20 cellular contexts compared by ENCODE assay signal in genomic region chr19:33383722-33384292, GRCh38. TPM values are rescaled to one million over a fixed set of nuclear protein-coding genes. Genes with fewer than 3 reads are reported as not detected.
DNase-seq lines count a peak whose midpoint lies in the region; ATAC-seq, FAIRE-seq and TF ChIP-seq lines count a peak whose summit lies in the region.
"Had no signal": no experiment of that assay in that cellular context is flagged by ENCODE, and none has a peak within 500 bp of the region (broad histone marks: within the 10 kb centered on the region; RNA-seq: fewer than 3 reads in every experiment).

No MANE protein-coding gene starts in this region.

- no peak for TF ChIP-seq EP300 in A549 (IDR thresholded peaks at IDR 0.05)

- TF ChIP-seq RAD21 in A549 (conservative IDR thresholded peaks at IDR 0.05 in 1 of 2, IDR thresholded peaks at IDR 0.05 in 1 of 2) = no peak

- no peaks in the 10 kb centered on the region for H3K9me3 ChIP-seq in A549

- no peak for ATAC-seq in activated T-cell treated with anti-CD3 and anti-CD28 coated beads, Interleukin-2, amount 50 U/mL, for 4 hours
- no peak for ATAC-seq in A549
- ATAC-seq in WTC11 = no peak
- ATAC-seq in HG02623 (IDR thresholded peaks at IDR 0.05; ENCODE audit: unreplicated experiment) = no peak
- no peak for ATAC-seq in omental fat pad (ENCODE audit: low FRiP score)

- H3K27me3 Mint-ChIP-seq in activated T-cell treated with anti-CD3 and anti-CD28 coated beads, Interleukin-2, amount 50 U/mL, for 4 hours (ENCODE audit: low read depth) = no peaks in the 10 kb centered on the region
- H3K27me3 Mint-ChIP-seq in WTC11 (ENCODE audit: low read depth) = no peaks in the 10 kb centered on the region
- peaks cover 4% of the 10 kb centered on the region for H3K27me3 Mint-ChIP-seq in nephron progenitor cell (ENCODE audit: low read depth, poor library complexity)

- TF ChIP-seq POLR2A in A549 (IDR thresholded peaks at IDR 0.05; ENCODE audit: low read length) = no peak

- no peak overlapping the region for H3K4me2 ChIP-seq in A549

- H3K9me3 Mint-ChIP-seq in activated T-cell treated with anti-CD3 and anti-CD28 coated beads, Interleukin-2, amount 50 U/mL, for 4 hours = no peaks in the 10 kb centered on the region
- no peaks in the 10 kb centered on the region for H3K9me3 Mint-ChIP-seq in WTC11
- no peaks in the 10 kb centered on the region for H3K9me3 Mint-ChIP-seq in nephron progenitor cell

- H3K27ac Mint-ChIP-seq in WTC11 = peak overlapping the region; percentile 69; the same call in 1 of the 2 replicates
- peak overlapping the region; percentile 20 for H3K27ac Mint-ChIP-seq in nephron progenitor cell

- no peak for TF ChIP-seq CTCF in A549 (IDR thresholded peaks at IDR 0.05)
- no peak for TF ChIP-seq CTCF in WTC11 (IDR thresholded peaks at IDR 0.05)
- TF ChIP-seq CTCF in nephron progenitor cell (IDR thresholded peaks at IDR 0.05) = no peak
- TF ChIP-seq CTCF in omental fat pad (IDR thresholded peaks at IDR 0.05) = no peak

- no peak overlapping the region for H3K27ac ChIP-seq in A549
- H3K27ac ChIP-seq: HL-60 had no signal

- POLR2A ChIA-PET in A549 (lab: Yijun Ruan, JAX) = interaction anchor here (1.6 to 2.5 kb wide), 3 partner anchors 10 to 81 kb away, joined by 9 to 19 read pairs (median 12); partner anchors contain the start of genes CEBPA and CEBPG
- POLR2A ChIA-PET in WTC11 (lab: Charles Lee) = no interaction called here

- H3K4me3 ChIP-seq in A549 = no peak overlapping the region

- DNase-seq in activated T-cell treated with anti-CD3 and anti-CD28 coated beads, Interleukin-2, amount 50 U/mL, for 1 hour = peak; percentile 11
- no peak for DNase-seq in activated T-cell treated with anti-CD3 and anti-CD28 coated beads, Interleukin-2, amount 50 U/mL, for 4 hours
- no peak for DNase-seq in A549 (ENCODE audit: low read depth in 1 of 2, low spot score in 1 of 2)
- no peak for DNase-seq in WTC11 (ENCODE audit: low spot score)
- DNase-seq in nephron progenitor cell = no peak
- no peak for DNase-seq in cerebellum (ENCODE audit: low spot score)
- no peak for DNase-seq in omental fat pad (ENCODE audit: low spot score)
- DNase-seq: C1 segment of cervical spinal cord; COR-L47; KG1; NCI-H1048; NCI-H2107; NCI-H226; NCI-H526 treated with DMSO at 0.1 percent for 48 hours; NK-92 treated with Interleukin-12 subunit alpha and Interleukin-12 subunit beta, amount 100 ng/mL, for 24 hours; OCI-M1; RPMI8226 had no signal

- peak; percentile 13 for FAIRE-seq in A549 (lab: Jason Lieb, UNC)
- FAIRE-seq: GM19239 had no signal

- peaks cover 23% of the 10 kb centered on the region for H3K4me1 Mint-ChIP-seq in activated T-cell treated with anti-CD3 and anti-CD28 coated beads, Interleukin-2, amount 50 U/mL, for 4 hours (ENCODE audit: low read depth)
- H3K4me1 Mint-ChIP-seq in WTC11 = peaks cover 23% of the 10 kb centered on the region
- peaks cover 7% of the 10 kb centered on the region for H3K4me1 Mint-ChIP-seq in nephron progenitor cell

- WGBS in A549 (ENCODE audit: missing lambda C conversion rate) = 91% methylated on average over 13 of the region's 13 CpGs

- H3K36me3 Mint-ChIP-seq in activated T-cell treated with anti-CD3 and anti-CD28 coated beads, Interleukin-2, amount 50 U/mL, for 4 hours (ENCODE audit: insufficient read depth) = peaks cover 16% of the 10 kb centered on the region
- peaks cover 10% of the 10 kb centered on the region; the same call in 1 of the 2 replicates for H3K36me3 Mint-ChIP-seq in WTC11
- peaks cover 22% of the 10 kb centered on the region for H3K36me3 Mint-ChIP-seq in nephron progenitor cell (ENCODE audit: low read depth)

- H3K4me3 Mint-ChIP-seq in activated T-cell treated with anti-CD3 and anti-CD28 coated beads, Interleukin-2, amount 50 U/mL, for 4 hours = no peak overlapping the region
- H3K4me3 Mint-ChIP-seq in WTC11 (no peak overlapping the region), nephron progenitor cell (no peak overlapping the region)

- CTCF ChIA-PET in A549 (lab: Yijun Ruan, JAX) = interaction anchor here (0.7 to 36.3 kb wide), 14 partner anchors 9 to 394 kb away, joined by 3 to 881 read pairs (median 6); partner anchors contain the start of genes CEBPA and CEBPG
- CTCF ChIA-PET in WTC11 (lab: Charles Lee) = interaction anchor here (0.6 to 0.8 kb wide), 2 partner anchors 10 to 116 kb away, joined by 3 to 4 read pairs; partner anchors contain the start of gene CEBPG

- H3K4me1 ChIP-seq in A549 = no peaks in the 10 kb centered on the region; the same call in 2 of the 3 replicates

TF ChIP-seq in A549, 52 proteins besides CTCF, POLR2A, EP300 and RAD21:
- TF ChIP-seq RARB (CRISPR knock-in tag; IDR thresholded peaks at IDR 0.05) (no peak), ZFP36 (IDR thresholded peaks at IDR 0.05; ENCODE audit: borderline replicate concordance, partially characterized antibody) (peak; percentile 42)
TF ChIP-seq in A549: peak in this region for 1.

TF ChIP-seq in WTC11, 78 proteins besides CTCF, POLR2A, EP300 and RAD21 (continues in another document):
- TF ChIP-seq CREB1 (CRISPR knock-in tag; IDR thresholded peaks at IDR 0.05) (no peak), TEAD1 (CRISPR knock-in tag; IDR thresholded peaks at IDR 0.05) (no peak), USF1 (CRISPR knock-in tag; IDR thresholded peaks at IDR 0.05) (no peak), FOXK1 (CRISPR knock-in tag; IDR thresholded peaks at IDR 0.05) (no peak), NFE2L1 (CRISPR knock-in tag; IDR thresholded peaks at IDR 0.05) (no peak), GRHL2 (CRISPR knock-in tag; IDR thresholded peaks at IDR 0.05; ENCODE audit: insufficient replicate concordance, severe bottlenecking) (no peak), ATF1 (CRISPR knock-in tag; IDR thresholded peaks at IDR 0.05) (no peak), ELF4 (CRISPR knock-in tag; IDR thresholded peaks at IDR 0.05; ENCODE audit: low read depth) (no peak), ZNF423 (CRISPR knock-in tag; IDR thresholded peaks at IDR 0.05) (no peak), GTF2I (CRISPR knock-in tag; conservative IDR thresholded peaks at IDR 0.05) (no peak), MAX (CRISPR knock-in tag; IDR thresholded peaks at IDR 0.05) (no peak), ARID4B (CRISPR knock-in tag; IDR thresholded peaks at IDR 0.05; ENCODE audit: borderline replicate concordance) (no peak), ZNF396 (CRISPR knock-in tag; IDR thresholded peaks at IDR 0.05; ENCODE audit: borderline replicate concordance) (no peak), KAT7 (CRISPR knock-in tag; IDR thresholded peaks at IDR 0.05; ENCODE audit: borderline replicate concordance) (no peak)

RNA-seq across cellular contexts. Expression of gene CEBPG, which starts 10.3 kb away (rescaled TPM):
- 10 to 100 TPM; 28.8 to 32.2 (median 28.8) TPM for total RNA-seq in activated T-cell treated with anti-CD3 and anti-CD28 coated beads, Interleukin-2, amount 50 U/mL, for 4 hours
- polyA plus RNA-seq in A549 (2011; rRNA removed) (104 and 138 TPM in 2 replicates), A549 (2017; fragmentation: RNase III; extraction: RNeasy Plus Mini Kit Qiagen cat#74134 plus additional on column Dnase treatment) (34.0 to 35.7 TPM (median 34.3 TPM) in 3 replicates)
- polyA plus RNA-seq in A549 (2012; cell fraction: cytosol; rRNA removed) = 25.7 and 27.7 TPM in 2 replicates
- 11.1 and 12.8 TPM in 2 replicates for polyA plus RNA-seq in A549 (2012; cell fraction: nucleus; rRNA removed)
- 62.1 and 64.8 TPM in 2 replicates for polyA minus RNA-seq in A549 (2011; rRNA and poly(A)+ RNA removed)
- total RNA-seq in WTC11 (2021) (28.9 to 33.1 TPM (median 30.4 TPM) in 3 replicates), cerebellum (38.3 TPM), omental fat pad (10 to 100 TPM; 19.4 to 41.1 (median 30.0) TPM)
